ENCODE assay signal across 20 cellular contexts in genomic region chr3:65665922-65666321, GRCh38.
DNase-seq lines count a peak whose midpoint lies in the region; ATAC-seq, FAIRE-seq and TF ChIP-seq lines count a peak whose summit lies in the region.
"Had no signal": no experiment of that assay in that cellular context is flagged by ENCODE, and none has a peak within 500 bp of the region (broad histone marks: within the 10 kb centered on the region; RNA-seq: fewer than 3 reads in every experiment).

No MANE protein-coding gene starts in this region.

- H3K9me3 Mint-ChIP-seq in neural crest cell = peaks cover 5% of the 10 kb centered on the region
- H3K9me3 Mint-ChIP-seq: CD4-positive, alpha-beta T cell had no signal

- H3K9me3 ChIP-seq in RWPE2 (ENCODE audit: severe bottlenecking) = no peaks in the 10 kb centered on the region
- H3K9me3 ChIP-seq: HAP-1 had no signal

- no peaks in the 10 kb centered on the region for H3K36me3 Mint-ChIP-seq in neural crest cell (ENCODE audit: low read depth)

- no peaks in the 10 kb centered on the region for H3K27me3 ChIP-seq in RWPE2 (ENCODE audit: insufficient read depth, poor library complexity, severe bottlenecking)

- no peak overlapping the region for H3K27ac ChIP-seq in RWPE2 (ENCODE audit: poor library complexity, severe bottlenecking)
- H3K27ac ChIP-seq: HL-60 had no signal

- TF ChIP-seq CTCF in RWPE2 (IDR thresholded peaks at IDR 0.05; ENCODE audit: poor library complexity, severe bottlenecking) (no peak), epithelial cell of esophagus (IDR thresholded peaks at IDR 0.05; ENCODE audit: insufficient read depth, low read depth, low read length, missing control alignments) (no peak), neural crest cell (conservative IDR thresholded peaks at IDR 0.05) (no peak)

- no peaks in the 10 kb centered on the region for H3K36me3 ChIP-seq in RWPE2 (ENCODE audit: low read depth)
- H3K36me3 ChIP-seq: HAP-1 had no signal

- peak overlapping the region; percentile 21 for H3K27ac Mint-ChIP-seq in neural crest cell (ENCODE audit: unreplicated experiment)
- H3K27ac Mint-ChIP-seq: B cell; CD4-positive, alpha-beta T cell had no signal

- no peaks in the 10 kb centered on the region for H3K27me3 Mint-ChIP-seq in neural crest cell (ENCODE audit: low read depth)
- H3K27me3 Mint-ChIP-seq: B cell; CD4-positive, alpha-beta T cell had no signal

- in situ Hi-C loops in KBM-7 (cut with MboI; ENCODE audit: low pct_unique_long_range_greater_than_20kb, low sequenced_read_pairs) = no loop called here

- no peak for TF ChIP-seq POLR2A in H54 (IDR thresholded peaks at IDR 0.05; ENCODE audit: low read depth, low read length)

- peak; percentile 20 for FAIRE-seq in H54 (lab: Jason Lieb, UNC)
- FAIRE-seq: G401.6, GM12892, GM19239 had no signal

- DNase-seq in H54 (ENCODE audit: insufficient read length, low spot score) (no peak), RWPE2 (ENCODE audit: low spot score) (no peak), epithelial cell of esophagus (ENCODE audit: low read depth) (peak; percentile 19), neural crest cell (ENCODE audit: low read depth, low spot score) (no peak), KBM-7 (no peak), putamen (ENCODE audit: low spot score) (no peak)
- DNase-seq: ACHN; C1 segment of cervical spinal cord; Calu3; CD4-positive, alpha-beta T cell; DMS 273 treated with DMSO at 0.1 percent for 48 hours; DMS79; GOT3 had no signal

- peak; percentile 63; the same call in 2 of the 3 replicates for ATAC-seq in RWPE2 (ENCODE audit: low read depth)
- ATAC-seq in HG03342 (IDR thresholded peaks at IDR 0.05; ENCODE audit: unreplicated experiment) = no peak

- no peak overlapping the region for H3K4me3 Mint-ChIP-seq in neural crest cell
- H3K4me3 Mint-ChIP-seq: B cell; CD4-positive, alpha-beta T cell had no signal

- no peak overlapping the region for H3K4me3 ChIP-seq in RWPE2 (ENCODE audit: severe bottlenecking)
- no peak overlapping the region for H3K4me3 ChIP-seq in epithelial cell of esophagus (ENCODE audit: low read length)
- H3K4me3 ChIP-seq: HAP-1 had no signal

- peaks cover 16% of the 10 kb centered on the region for H3K4me1 ChIP-seq in RWPE2 (ENCODE audit: insufficient read depth, poor library complexity, severe bottlenecking)

- H3K4me1 Mint-ChIP-seq in neural crest cell = peaks cover 28% of the 10 kb centered on the region
- H3K4me1 Mint-ChIP-seq: B cell had no signal
